ENCODE assay signal across 17 cellular contexts in genomic region chr1:10229903-10230302, GRCh38. TPM values are rescaled to one million over a fixed set of nuclear protein-coding genes. Genes with fewer than 3 reads are reported as not detected.
A peak's percentile ranks its signal among the peaks of the same experiment; 100 is the strongest.
DNase-seq lines count a peak whose midpoint lies in the region; ATAC-seq, FAIRE-seq and TF ChIP-seq lines count a peak whose summit lies in the region.
"Had no signal": no experiment of that assay in that cellular context is flagged by ENCODE, and none has a peak within 500 bp of the region (broad histone marks: within the 10 kb centered on the region; RNA-seq: fewer than 3 reads in every experiment).

No MANE protein-coding gene starts in this region.

- DNase-seq in activated T-cell treated with anti-CD3 and anti-CD28 coated beads, Interleukin-2, amount 50 U/mL, for 72 hours, result no peak
- DNase-seq in activated T-cell treated with anti-CD3 and anti-CD28 coated beads, Interleukin-2, amount 50 U/mL, for 1 hour, result no peak
- no peak for DNase-seq in HFFc6
- no peak for DNase-seq in HepG2 (ENCODE audit: low spot score)
- DNase-seq in kidney glomerular epithelial cell (lab: John Stamatoyannopoulos, UW), result no peak
- no peak for DNase-seq in stimulated activated naive CD4-positive, alpha-beta T cell (lab: John Stamatoyannopoulos, UW)
- DNase-seq: AML-193; Caco-2; CD8-positive, alpha-beta memory T cell; DND-41; GDM1 had no signal

- peaks cover 27% of the 10 kb centered on the region for H4K20me1 ChIP-seq in HepG2 (ENCODE audit: insufficient read depth, low read length)

- CTCF ChIA-PET in HepG2 (lab: Yijun Ruan, JAX; ENCODE audit: low intra/inter-chr PET ratio, low total read pairs), result no interaction called here

- H3K27ac ChIP-seq in HepG2 (ENCODE audit: extremely low read length, insufficient read depth, low read length), result no peak overlapping the region
- H3K27ac ChIP-seq: 22Rv1, BLaER1 had no signal

- H3K79me2 ChIP-seq in HepG2 (ENCODE audit: insufficient read depth, low read length), result peaks cover 67% of the 10 kb centered on the region

- H2AFZ ChIP-seq in HepG2 (ENCODE audit: low read length), result no peak overlapping the region

- TF ChIP-seq RAD21 in HepG2 (CRISPR knock-in tag; IDR thresholded peaks at IDR 0.05), result no peak

- in situ Hi-C loops in HepG2 (cut with HindIII; ENCODE audit: extremely low pct_ligation_motif_present, low pct_unique_long_range_greater_than_20kb), result no loop called here

- no peak for ATAC-seq in activated T-cell treated with anti-CD3 and anti-CD28 coated beads, Interleukin-2, amount 50 U/mL, for 72 hours (replicated peaks in 1 of 2)
- no peak for ATAC-seq in HepG2
- ATAC-seq in HG03108 (IDR thresholded peaks at IDR 0.05; ENCODE audit: unreplicated experiment), result no peak

- H3K4me3 Mint-ChIP-seq in activated T-cell treated with anti-CD3 and anti-CD28 coated beads, Interleukin-2, amount 50 U/mL, for 72 hours, result no peak overlapping the region
- no peak overlapping the region; the same call in 1 of the 2 replicates for H3K4me3 Mint-ChIP-seq in HFFc6
- H3K4me3 Mint-ChIP-seq: CD8-positive, alpha-beta memory T cell had no signal

- intact Hi-C loops in HepG2 (cut with micrococcal nuclease; ENCODE audit: unreplicated experiment), result loop anchor here (2.0 kb wide), 1 partner anchor 19 kb away; the partner anchor contains the start of gene KIF1B

- H3K9ac ChIP-seq in HepG2 (ENCODE audit: insufficient read depth, low read depth, low read length), result no peak overlapping the region
- H3K9ac ChIP-seq: BLaER1 had no signal

- no peak for FAIRE-seq in HepG2 (lab: Jason Lieb, UNC)
- FAIRE-seq: GM19239, H1 had no signal

- TF ChIP-seq EP300 in HepG2 (IDR thresholded peaks at IDR 0.05; ENCODE audit: low read depth in 2 of 2, low read length in 2 of 2) (no peak), HepG2 (CRISPR knock-in tag; IDR thresholded peaks at IDR 0.05; ENCODE audit: borderline replicate concordance) (no peak)

- no peak overlapping the region for H3K4me3 ChIP-seq in HepG2 (replicated peaks in 1 of 3; ENCODE audit: insufficient read depth in 1 of 3, low read depth in 2 of 3, low read length in 3 of 3)
- H3K4me3 ChIP-seq: BLaER1, HAP-1 had no signal

- H3K36me3 ChIP-seq in HepG2 (replicated peaks in 1 of 2; ENCODE audit: control insufficient read depth in 1 of 2, insufficient read depth in 2 of 2, low read length in 2 of 2), result no peaks in the 10 kb centered on the region; a peak in 2 of 5 replicates

- H3K4me2 ChIP-seq in HepG2 (ENCODE audit: low read depth, low read length), result no peak overlapping the region
- H3K4me2 ChIP-seq: BLaER1 had no signal

- POLR2A ChIA-PET in HepG2 (lab: Yijun Ruan, JAX), result no interaction called here

- no peaks in the 10 kb centered on the region for H3K9me3 ChIP-seq in HepG2 (ENCODE audit: low read length)
- H3K9me3 ChIP-seq: Caco-2 had no signal

- H3K4me1 ChIP-seq in HepG2 (ENCODE audit: insufficient read depth, low read length), result peaks cover 43% of the 10 kb centered on the region
- H3K4me1 ChIP-seq: BLaER1, Caco-2 had no signal

- no peak for TF ChIP-seq POLR2A in HepG2 (IDR thresholded peaks at IDR 0.05; ENCODE audit: insufficient read depth in 1 of 2, low read depth in 2 of 2, low read length in 2 of 2)

- peak overlapping the region; percentile 68 for H3K27ac Mint-ChIP-seq in activated T-cell treated with anti-CD3 and anti-CD28 coated beads, Interleukin-2, amount 50 U/mL, for 72 hours
- H3K27ac Mint-ChIP-seq in HFFc6, result peak overlapping the region; percentile 80
- H3K27ac Mint-ChIP-seq: CD8-positive, alpha-beta memory T cell had no signal

- no TSS peak for BruUV-seq in HepG2 (replicated peaks; lab: Mats Ljungman, UMichigan)

- no peaks in the 10 kb centered on the region for H3K27me3 Mint-ChIP-seq in activated T-cell treated with anti-CD3 and anti-CD28 coated beads, Interleukin-2, amount 50 U/mL, for 72 hours (ENCODE audit: low read depth)
- H3K27me3 Mint-ChIP-seq in HFFc6 (ENCODE audit: insufficient read depth), result no peaks in the 10 kb centered on the region; the same call in 1 of the 2 replicates
- H3K27me3 Mint-ChIP-seq: CD8-positive, alpha-beta memory T cell had no signal

- H3K36me3 Mint-ChIP-seq in activated T-cell treated with anti-CD3 and anti-CD28 coated beads, Interleukin-2, amount 50 U/mL, for 72 hours (ENCODE audit: insufficient read depth in 2 of 2), result no peaks in the 10 kb centered on the region
- H3K36me3 Mint-ChIP-seq in HFFc6 (ENCODE audit: low read depth), result no peaks in the 10 kb centered on the region

- no peaks in the 10 kb centered on the region for H3K27me3 ChIP-seq in HepG2 (ENCODE audit: control insufficient read depth in 1 of 2, insufficient read depth in 2 of 2, low read length in 2 of 2)
- H3K27me3 ChIP-seq: BLaER1 had no signal

- peaks cover 5% of the 10 kb centered on the region for H3K4me1 Mint-ChIP-seq in activated T-cell treated with anti-CD3 and anti-CD28 coated beads, Interleukin-2, amount 50 U/mL, for 72 hours (ENCODE audit: low read depth)
- peaks cover 54% of the 10 kb centered on the region for H3K4me1 Mint-ChIP-seq in HFFc6 (ENCODE audit: low read depth)

- TF ChIP-seq CTCF in HFFc6 (IDR thresholded peaks at IDR 0.05) (no peak), HepG2 (CRISPR knock-in tag; IDR thresholded peaks at IDR 0.05) (no peak)

- H3K9me3 Mint-ChIP-seq in activated T-cell treated with anti-CD3 and anti-CD28 coated beads, Interleukin-2, amount 50 U/mL, for 72 hours, result no peaks in the 10 kb centered on the region
- H3K9me3 Mint-ChIP-seq in HFFc6, result no peaks in the 10 kb centered on the region
- H3K9me3 Mint-ChIP-seq: CD8-positive, alpha-beta memory T cell had no signal

- WGBS in HepG2 (ENCODE audit: low lambda C conversion rate), result 77% methylated on average over 5 of the region's 5 CpGs

TF ChIP-seq in HepG2, 621 proteins besides CTCF, POLR2A, EP300 and RAD21 (continues in another document):
- TF ChIP-seq SMAD1 (CRISPR knock-in tag; IDR thresholded peaks at IDR 0.05; ENCODE audit: borderline replicate concordance, low read depth), result no peak
- TF ChIP-seq ZNF414 (CRISPR knock-in tag; IDR thresholded peaks at IDR 0.05), result no peak
- no peak for TF ChIP-seq HHEX (CRISPR knock-in tag; IDR thresholded peaks at IDR 0.05)
- no peak for TF ChIP-seq ZNF670 (CRISPR knock-in tag; IDR thresholded peaks at IDR 0.05; ENCODE audit: borderline replicate concordance)
- TF ChIP-seq STAT5B (CRISPR knock-in tag; IDR thresholded peaks at IDR 0.05), result no peak
- TF ChIP-seq ZNF589 (CRISPR knock-in tag; conservative IDR thresholded peaks at IDR 0.05), result no peak
- TF ChIP-seq HNF4A (CRISPR knock-in tag; IDR thresholded peaks at IDR 0.05), result peak; percentile 33; the same call in 1 of the 2 replicates

RNA-seq across cellular contexts. Expression of gene KIF1B, which starts 19.5 kb away (rescaled TPM):
- total RNA-seq in activated T-cell treated with anti-CD3 and anti-CD28 coated beads, Interleukin-2, amount 50 U/mL, for 72 hours, result 10 to 100 TPM; 12.5 to 16.6 TPM
- 10 to 100 TPM; 35.2 to 41.6 (median 39.3) TPM for total RNA-seq in HFFc6 (2021; fragmentation: NEBNext Ultra II Directional; extraction: Animal tissue kit (Norgen Biotek cat#: 25700))
- total RNA-seq in HepG2 (2016; rRNA removed; fragmentation: Illumina TruSeq; extraction: Trizol), result 26.7 and 43.6 TPM in 2 replicates
- total RNA-seq in HepG2 (2016; cell fraction: cytosol; rRNA removed; fragmentation: Illumina TruSeq; extraction: Trizol; ENCODE audit: low read depth), result 5.1 and 5.3 TPM in 2 replicates
- 25.5 and 40.1 TPM in 2 replicates for total RNA-seq in HepG2 (2016; cell fraction: insoluble cytoplasmic fraction; rRNA removed; fragmentation: Illumina TruSeq; extraction: Trizol)
- total RNA-seq in HepG2 (2016; cell fraction: membrane; rRNA removed; fragmentation: Illumina TruSeq; extraction: Trizol), result 11.3 and 11.4 TPM in 2 replicates
- total RNA-seq in HepG2 (2016; cell fraction: nucleus; rRNA removed; fragmentation: Illumina TruSeq; extraction: Trizol), result 35.4 and 42.7 TPM in 2 replicates
- polyA plus RNA-seq in HepG2 (2011; rRNA removed), result 27.0 and 32.5 TPM in 2 replicates
- 18.2 and 23.8 TPM in 2 replicates for polyA plus RNA-seq in HepG2 (2011; cell fraction: cytosol; rRNA removed)
- 22.1 and 26.2 TPM in 2 replicates for polyA plus RNA-seq in HepG2 (2011; cell fraction: nucleus; rRNA removed)
- polyA plus RNA-seq in HepG2 (2012), result 21.2 and 27.8 TPM in 2 replicates
- 0.59 and 0.67 TPM in 2 replicates for polyA plus RNA-seq in HepG2 (2016; cell fraction: cytosol; fragmentation: Illumina TruSeq; extraction: Trizol; ENCODE audit: low read depth)
- polyA plus RNA-seq in HepG2 (2016; cell fraction: insoluble cytoplasmic fraction; fragmentation: Illumina TruSeq; extraction: Trizol; ENCODE audit: low read depth), result 23.0 and 24.6 TPM in 2 replicates
- polyA plus RNA-seq in HepG2 (2016; cell fraction: membrane; fragmentation: Illumina TruSeq; extraction: Trizol; ENCODE audit: low read depth), result 1.5 and 1.9 TPM in 2 replicates
- polyA plus RNA-seq in HepG2 (2016; cell fraction: nucleus; fragmentation: Illumina TruSeq; extraction: Trizol; ENCODE audit: insufficient read depth, low read depth), result 22.3 and 23.8 TPM in 2 replicates
- 24.7 and 78.1 TPM in 2 replicates for polyA minus RNA-seq in HepG2 (2011; rRNA and poly(A)+ RNA removed; ENCODE audit: low replicate concordance)
- polyA minus RNA-seq in HepG2 (2011; cell fraction: cytosol; rRNA and poly(A)+ RNA removed), result 37.6 and 42.0 TPM in 2 replicates
- polyA minus RNA-seq in HepG2 (2011; cell fraction: nucleus; rRNA and poly(A)+ RNA removed), result 62.1 and 75.5 TPM in 2 replicates
